Comparison of ENCODE assay signal across 8 cellular contexts in the genomic region with DNA sequence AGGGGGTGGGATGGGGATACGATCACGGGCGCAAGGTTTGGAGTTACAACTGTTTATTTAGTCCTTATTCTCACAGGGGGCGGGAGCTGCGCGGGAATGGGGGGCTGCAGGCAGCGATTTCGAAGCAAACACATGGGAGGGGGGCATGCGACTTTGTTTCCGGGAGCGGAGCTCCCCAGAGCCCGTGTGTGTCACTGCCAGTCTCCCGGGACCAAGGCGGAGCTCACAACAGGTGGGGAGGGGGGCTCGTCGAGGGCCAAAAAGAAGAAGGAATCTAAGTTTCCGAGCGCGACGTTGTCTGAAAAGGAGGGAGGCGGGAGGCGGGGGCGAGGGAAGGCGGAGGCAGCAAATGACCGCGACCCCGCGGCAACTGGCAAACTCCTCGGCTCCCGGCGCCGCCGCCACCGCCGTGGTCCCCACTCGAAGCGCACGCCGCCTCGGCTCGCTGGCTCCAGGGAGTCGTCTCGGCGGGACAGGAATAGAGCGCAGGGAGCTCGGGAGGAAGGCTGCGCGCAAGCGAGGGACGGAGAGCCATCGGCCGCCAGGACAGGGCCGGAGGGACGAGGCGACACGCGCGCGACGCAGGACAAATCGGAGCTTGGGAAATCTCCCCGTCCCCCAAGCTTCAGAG. TPM values are rescaled to one million over a fixed set of nuclear protein-coding genes. Genes with fewer than 3 reads are reported as not detected.
DNase-seq lines count a peak whose midpoint lies in the region; ATAC-seq and TF ChIP-seq lines count a peak whose summit lies in the region.

No MANE protein-coding gene starts in this region.

- TF ChIP-seq POLR2A in tibial nerve (IDR thresholded peaks at IDR 0.05): no peak

- peaks cover 84% of the 10 kb centered on the region for H3K79me2 ChIP-seq in osteoblast (ENCODE audit: insufficient read depth, low read length)

- no peaks in the 10 kb centered on the region for H3K36me3 ChIP-seq in SJCRH30
- H3K36me3 ChIP-seq in cardiac muscle cell: no peaks in the 10 kb centered on the region
- H3K36me3 ChIP-seq in osteoblast (ENCODE audit: insufficient read depth, low read length): peaks cover 5% of the 10 kb centered on the region
- H3K36me3 ChIP-seq in tibial nerve: no peaks in the 10 kb centered on the region

- H3K9me3 ChIP-seq in SJCRH30 (replicated peaks): no peaks in the 10 kb centered on the region
- H3K9me3 ChIP-seq in cardiac muscle cell (ENCODE audit: low read depth): no peaks in the 10 kb centered on the region
- no peaks in the 10 kb centered on the region for H3K9me3 ChIP-seq in osteoblast (ENCODE audit: low read depth, low read length)
- no peaks in the 10 kb centered on the region for H3K9me3 ChIP-seq in tibial nerve

- no peaks in the 10 kb centered on the region for H4K20me1 ChIP-seq in osteoblast (ENCODE audit: insufficient read depth, low read length)

- H3K4me3 Mint-ChIP-seq in activated naive CD8-positive, alpha-beta T cell treated with anti-CD3 and anti-CD28 coated beads, Interleukin-2, amount 10 ng/mL, durations not matched to agents 7 days and 5 days: peak overlapping the region; percentile 98

- H3K4me1 Mint-ChIP-seq in activated naive CD8-positive, alpha-beta T cell treated with anti-CD3 and anti-CD28 coated beads, Interleukin-2, amount 10 ng/mL, durations not matched to agents 7 days and 5 days: peaks cover 43% of the 10 kb centered on the region

- no peaks in the 10 kb centered on the region for H3K9me3 Mint-ChIP-seq in activated naive CD8-positive, alpha-beta T cell treated with anti-CD3 and anti-CD28 coated beads, Interleukin-2, amount 10 ng/mL, durations not matched to agents 7 days and 5 days

- peak overlapping the region; percentile 95 for H3K4me2 ChIP-seq in osteoblast (ENCODE audit: insufficient read depth, low read length)

- 1% methylated on average over 49 to 62 of the region's 62 CpGs for WGBS in tibial nerve, 2 donors

- H3K27me3 ChIP-seq in SJCRH30 (peaks cover 3% of the 10 kb centered on the region; the same call in 1 of the 2 replicates), cardiac muscle cell (no peaks in the 10 kb centered on the region), osteoblast (ENCODE audit: insufficient read depth, low read length) (no peaks in the 10 kb centered on the region), tibial nerve (no peaks in the 10 kb centered on the region)

- POLR2A ChIA-PET in activated naive CD8-positive, alpha-beta T cell treated with anti-CD3 and anti-CD28 coated beads, Interleukin-2, amount 10 ng/mL, durations not matched to agents 7 days and 5 days (lab: Charles Lee): interaction anchor here (0.5 to 2.9 kb wide), 26 partner anchors 8 to 860 kb away, joined by 3 to 21 read pairs (median 4); no protein-coding TSS in a partner anchor

- H3K27ac ChIP-seq in SJCRH30: no peak overlapping the region
- peak overlapping the region; percentile 97 for H3K27ac ChIP-seq in cardiac muscle cell
- H3K27ac ChIP-seq in osteoblast (ENCODE audit: low read depth, low read length): peak overlapping the region; percentile 89
- H3K27ac ChIP-seq in tibial nerve: peak overlapping the region; percentile 93 to 99 (median 97)

- no peaks in the 10 kb centered on the region for H3K36me3 Mint-ChIP-seq in activated naive CD8-positive, alpha-beta T cell treated with anti-CD3 and anti-CD28 coated beads, Interleukin-2, amount 10 ng/mL, durations not matched to agents 7 days and 5 days

- peak; percentile 11 for ATAC-seq in activated naive CD8-positive, alpha-beta T cell treated with anti-CD3 and anti-CD28 coated beads, Interleukin-2, amount 10 ng/mL, durations not matched to agents 7 days and 5 days (ENCODE audit: low read depth)
- ATAC-seq in GM18498 (IDR thresholded peaks at IDR 0.05; ENCODE audit: unreplicated experiment): no peak

- peak; percentile 77 for DNase-seq in DMS 273 (lab: John Stamatoyannopoulos, UW; ENCODE audit: unreplicated experiment)
- DNase-seq in DMS 273 treated with DMSO at 0.1 percent for 48 hours (lab: John Stamatoyannopoulos, UW): no peak
- peak; percentile 16 to 42 for DNase-seq in SJCRH30
- peak; percentile 70 for DNase-seq in activated naive CD8-positive, alpha-beta T cell treated with anti-CD3 and anti-CD28 coated beads, Interleukin-2, amount 10 ng/mL, durations not matched to agents 7 days and 5 days
- DNase-seq in cardiac muscle cell (ENCODE audit: low read depth in 1 of 2, low spot score in 1 of 2): peak; percentile 38 to 86
- peak; percentile 76 for DNase-seq in osteoblast (ENCODE audit: insufficient read length, low spot score, missing footprints)
- peak; percentile 17 to 46 for DNase-seq in tibial nerve (ENCODE audit: low spot score in 2 of 2)

- H3K27me3 Mint-ChIP-seq in activated naive CD8-positive, alpha-beta T cell treated with anti-CD3 and anti-CD28 coated beads, Interleukin-2, amount 10 ng/mL, durations not matched to agents 7 days and 5 days: no peaks in the 10 kb centered on the region

- no peaks in the 10 kb centered on the region for H3K4me1 ChIP-seq in SJCRH30
- H3K4me1 ChIP-seq in cardiac muscle cell (ENCODE audit: low read depth): peaks cover 42% of the 10 kb centered on the region
- peaks cover 47% of the 10 kb centered on the region for H3K4me1 ChIP-seq in osteoblast (ENCODE audit: insufficient read depth, low read length)
- H3K4me1 ChIP-seq in tibial nerve: peaks cover 0 to 49% (median 6%) of the 10 kb centered on the region in 4 donors

- peak in 1 of 2 donors; percentile 58 for TF ChIP-seq EP300 in tibial nerve (IDR thresholded peaks at IDR 0.05)

- H3K4me3 ChIP-seq in SJCRH30 (peak overlapping the region; percentile 60), cardiac muscle cell (peak overlapping the region; percentile 67), osteoblast (ENCODE audit: insufficient read depth, low read length) (peak overlapping the region; percentile 87), tibial nerve (peak overlapping the region; percentile 77 to 91 (median 84))

- H2AFZ ChIP-seq in osteoblast (ENCODE audit: low read length): peak overlapping the region; percentile 35

- peak overlapping the region; percentile 99 for H3K27ac Mint-ChIP-seq in activated naive CD8-positive, alpha-beta T cell treated with anti-CD3 and anti-CD28 coated beads, Interleukin-2, amount 10 ng/mL, durations not matched to agents 7 days and 5 days

- TF ChIP-seq CTCF in cardiac muscle cell (IDR thresholded peaks at IDR 0.05; ENCODE audit: low read depth, low read length): no peak
- no peak for TF ChIP-seq CTCF in osteoblast (IDR thresholded peaks at IDR 0.05; ENCODE audit: extremely low read depth, low read depth, low read length)
- no peak for TF ChIP-seq CTCF in tibial nerve (IDR thresholded peaks at IDR 0.05)

RNA-seq across cellular contexts. Expression of a gene that starts 1.4 kb away (rescaled TPM):
- total RNA-seq in SJCRH30 (2014; rRNA removed; shearing (Covaris generic)): 21.6 and 24.8 TPM in 2 replicates
- 100 to 1,000 TPM; 178 TPM for total RNA-seq in activated naive CD8-positive, alpha-beta T cell treated with anti-CD3 and anti-CD28 coated beads, Interleukin-2, amount 10 ng/mL, durations not matched to agents 7 days and 5 days
- total RNA-seq in cardiac muscle cell: 115 and 132 TPM in 2 replicates
- 121 and 149 TPM in 2 replicates for polyA plus RNA-seq in cardiac muscle cell
- 195 and 228 TPM in 2 replicates for total RNA-seq in osteoblast
- 100 to 1,000 TPM in 1 of 4 donors, 10 to 100 TPM in 3; 86.4 to 107 (median 93.8) TPM for total RNA-seq in tibial nerve
